Comparison of ENCODE assay signal across 13 cellular contexts in genomic region chr22:37310815-37311595, GRCh38. TPM values are rescaled to one million over a fixed set of nuclear protein-coding genes. Genes with fewer than 3 reads are reported as not detected.
A peak's percentile ranks its signal among the peaks of the same experiment; 100 is the strongest.
DNase-seq lines count a peak whose midpoint lies in the region; ATAC-seq, FAIRE-seq and TF ChIP-seq lines count a peak whose summit lies in the region.
"Had no signal": no experiment of that assay in that cellular context is flagged by ENCODE, and none has a peak within 500 bp of the region (broad histone marks: within the 10 kb centered on the region; RNA-seq: fewer than 3 reads in every experiment).

No MANE protein-coding gene starts in this region.

- H3K9ac ChIP-seq in GM12878 (ENCODE audit: control insufficient read depth, insufficient read depth, low read length) = 0 out of 2 replicates have a peak overlapping the region, but pooled peaks have one; percentile 7

- H2AFZ ChIP-seq in GM12878 (ENCODE audit: control insufficient read depth, low read depth, low read length) = no peak overlapping the region

- 0 out of 2 replicates have a peak, but pooled peaks cover 1% of the 10 kb centered on the region for H3K79me2 ChIP-seq in GM12878 (ENCODE audit: control insufficient read depth, insufficient read depth, low read length)

- TF ChIP-seq CTCF in GM12875 (IDR thresholded peaks at IDR 0.05; ENCODE audit: borderline replicate concordance, insufficient read depth, low read depth, low read length) (no peak), GM12878 (IDR thresholded peaks at IDR 0.05 in 2 of 3, conservative IDR thresholded peaks at IDR 0.05 in 1 of 3; ENCODE audit: control insufficient read depth in 2 of 3, extremely low read depth in 1 of 3, insufficient read depth in 1 of 3, low read depth in 3 of 3, low read length in 3 of 3) (no peak), lower lobe of right lung (IDR thresholded peaks at IDR 0.05) (no peak)

- no peak for TF ChIP-seq RAD21 in GM12878 (IDR thresholded peaks at IDR 0.05; ENCODE audit: insufficient read depth, low read depth, low read length)

- H3K4me1 ChIP-seq in GM12878 (ENCODE audit: control insufficient read depth, insufficient read depth, low read length) = peaks cover 74% of the 10 kb centered on the region
- peaks cover 70% of the 10 kb centered on the region for H3K4me1 ChIP-seq in lower lobe of right lung
- H3K4me1 ChIP-seq: SJCRH30 had no signal

- FAIRE-seq in GM12878 (lab: Jason Lieb, UNC) = no peak

- in situ Hi-C loops in GM12878 (cut with MboI) = no loop called here

- H3K36me3 ChIP-seq in GM12878 (ENCODE audit: control insufficient read depth in 2 of 2, insufficient read depth in 2 of 2, low read length in 1 of 2) (peaks cover 0 to 13% of the 10 kb centered on the region in 2 experiments; a peak in 1 of 4 replicates), lower lobe of right lung (no peaks in the 10 kb centered on the region)
- H3K36me3 ChIP-seq: SJCRH30, vagina had no signal

- POLR2A ChIA-PET in GM12878 (lab: Charles Lee) = interaction anchor here (0.7 to 2.8 kb wide), 5 partner anchors 28 to 66 kb away, joined by 3 to 12 read pairs (median 3); partner anchors contain the start of gene CYTH4

- BruUV-seq in GM12878 (replicated peaks; lab: Mats Ljungman, UMichigan) = no TSS peak

- H3K4me3 ChIP-seq in GM12875 (ENCODE audit: low read depth, low read length) = peak overlapping the region; percentile 11
- no peak overlapping the region for H3K4me3 ChIP-seq in GM12878
- H3K4me3 ChIP-seq in lower lobe of right lung = no peak overlapping the region
- H3K4me3 ChIP-seq: SJCRH30, vagina had no signal

- CTCF ChIA-PET in GM12878 (lab: Yijun Ruan, JAX) = interaction anchor here (0.6 to 10.1 kb wide), 15 partner anchors 19 to 572 kb away, joined by 3 to 181 read pairs (median 4); partner anchors contain the start of gene CYTH4

- no peaks in the 10 kb centered on the region for H3K9me3 ChIP-seq in GM12878 (replicated peaks; ENCODE audit: control insufficient read depth, insufficient read depth, low read length)
- no peaks in the 10 kb centered on the region for H3K9me3 ChIP-seq in lower lobe of right lung
- H3K9me3 ChIP-seq: SJCRH30, vagina had no signal

- peak; percentile 64 for DNase-seq in Ammon's horn (ENCODE audit: low spot score)
- DNase-seq in GM12878 (ENCODE audit: low read depth, low spot score) = no peak
- DNase-seq in lower lobe of right lung = peak; percentile 75
- DNase-seq in ecto neural progenitor cell (ENCODE audit: low spot score) = no peak
- DNase-seq in NCI-H510A treated with DMSO at 0.1 percent for 48 hours (lab: John Stamatoyannopoulos, UW) = no peak
- no peak for DNase-seq in DMS79 treated with DMSO at 0.1 percent for 48 hours (lab: John Stamatoyannopoulos, UW)
- no peak for DNase-seq in SKM-1 (lab: John Stamatoyannopoulos, UW; ENCODE audit: unreplicated experiment)
- DNase-seq: activated T-cell treated with anti-CD3 and anti-CD28 coated beads, Interleukin-2, amount 50 U/mL, for 1 hour; dermis blood vessel endothelial cell; SJCRH30; stimulated activated CD4-positive, alpha-beta T cell treated with anti-CD3 and anti-CD28 coated beads, Interleukin-2, amount 100 ng/mL, for 24 hours had no signal

- H3K4me2 ChIP-seq in GM12878 (ENCODE audit: control insufficient read depth, insufficient read depth) = peak overlapping the region; percentile 79

- ATAC-seq in GM12878 (no peak), lower lobe of right lung (peak; percentile 44 to 51)

- H4K20me1 ChIP-seq in GM12878 (ENCODE audit: control insufficient read depth, insufficient read depth) = no peaks in the 10 kb centered on the region

- SMC1A ChIA-PET in GM12878 (lab: Charles Lee; ENCODE audit: uncharacterized antibody, unreplicated experiment) = interaction anchor here (1.1 to 7.5 kb wide), 11 partner anchors 24 to 111 kb away, joined by 3 to 65 read pairs (median 6); partner anchors contain the start of gene CYTH4

- H3K27me3 ChIP-seq in GM12878 (replicated peaks in 1 of 2; ENCODE audit: control insufficient read depth in 2 of 2, insufficient read depth in 2 of 2, low read length in 1 of 2) = no peaks in the 10 kb centered on the region
- peaks cover 3% of the 10 kb centered on the region for H3K27me3 ChIP-seq in lower lobe of right lung (ENCODE audit: low read depth)
- H3K27me3 ChIP-seq: SJCRH30, vagina had no signal

- peak overlapping the region; percentile 91 for H3K27ac ChIP-seq in GM12878 (ENCODE audit: control insufficient read depth, insufficient read depth)
- H3K27ac ChIP-seq in lower lobe of right lung = peak overlapping the region; percentile 36
- H3K27ac ChIP-seq: SJCRH30, vagina had no signal

- TF ChIP-seq EP300 in GM12878 (IDR thresholded peaks at IDR 0.05; ENCODE audit: borderline replicate concordance in 1 of 2, control insufficient read depth in 1 of 2, low read depth in 2 of 2, low read length in 2 of 2) = no peak

- RAD21 ChIA-PET in GM12878 (lab: Charles Lee; ENCODE audit: unreplicated experiment) = interaction anchor here (1.4 to 3.2 kb wide), 7 partner anchors 29 to 256 kb away, joined by 4 to 15 read pairs (median 7); partner anchors contain the start of gene CYTH4

- intact Hi-C loops in GM12878 (cut with micrococcal nuclease; ENCODE audit: unreplicated experiment) (loop anchor here (10.0 kb wide), 1 partner anchor 254 kb away; the partner anchor contains the start of gene CDC42EP1), lower lobe of right lung (cut with DNase I) (no loop called here)

- 34% methylated on average over 25 of the region's 25 CpGs for WGBS in GM12878 (ENCODE audit: insufficient coverage, insufficient replicate concordance, low lambda C conversion rate, missing lambda C conversion rate)

- no peak for TF ChIP-seq POLR2A in GM12878 (IDR thresholded peaks at IDR 0.05; ENCODE audit: low read depth, low read length)

TF ChIP-seq in GM12878, 131 proteins besides CTCF, POLR2A, EP300 and RAD21 (continues in another document):
- TF ChIP-seq EZH2 (IDR thresholded peaks at IDR 0.05; ENCODE audit: borderline replicate concordance, control insufficient read depth, low read depth, low read length) (no peak), ZBED1 (IDR thresholded peaks at IDR 0.05; ENCODE audit: borderline replicate concordance) (no peak), EGR1 (IDR thresholded peaks at IDR 0.05; ENCODE audit: borderline replicate concordance in 1 of 2, low read depth in 2 of 2, low read length in 2 of 2) (0 out of 3 replicates have a peak, but pooled peaks of 1 of the 2 experiments have one; percentile 14), DPF2 (IDR thresholded peaks at IDR 0.05) (no peak), JUND (IDR thresholded peaks at IDR 0.05; ENCODE audit: low read depth, low read length) (no peak), ESRRA (IDR thresholded peaks at IDR 0.05; ENCODE audit: low read length) (no peak), SIN3A (IDR thresholded peaks at IDR 0.05; ENCODE audit: low read depth, low read length) (no peak), RB1 (IDR thresholded peaks at IDR 0.05; ENCODE audit: borderline replicate concordance) (no peak), STAT3 (IDR thresholded peaks at IDR 0.05; ENCODE audit: low read depth, low read length) (no peak), HDAC6 (IDR thresholded peaks at IDR 0.05; ENCODE audit: unreplicated experiment) (no peak)
- TF ChIP-seq, protein P1, sequence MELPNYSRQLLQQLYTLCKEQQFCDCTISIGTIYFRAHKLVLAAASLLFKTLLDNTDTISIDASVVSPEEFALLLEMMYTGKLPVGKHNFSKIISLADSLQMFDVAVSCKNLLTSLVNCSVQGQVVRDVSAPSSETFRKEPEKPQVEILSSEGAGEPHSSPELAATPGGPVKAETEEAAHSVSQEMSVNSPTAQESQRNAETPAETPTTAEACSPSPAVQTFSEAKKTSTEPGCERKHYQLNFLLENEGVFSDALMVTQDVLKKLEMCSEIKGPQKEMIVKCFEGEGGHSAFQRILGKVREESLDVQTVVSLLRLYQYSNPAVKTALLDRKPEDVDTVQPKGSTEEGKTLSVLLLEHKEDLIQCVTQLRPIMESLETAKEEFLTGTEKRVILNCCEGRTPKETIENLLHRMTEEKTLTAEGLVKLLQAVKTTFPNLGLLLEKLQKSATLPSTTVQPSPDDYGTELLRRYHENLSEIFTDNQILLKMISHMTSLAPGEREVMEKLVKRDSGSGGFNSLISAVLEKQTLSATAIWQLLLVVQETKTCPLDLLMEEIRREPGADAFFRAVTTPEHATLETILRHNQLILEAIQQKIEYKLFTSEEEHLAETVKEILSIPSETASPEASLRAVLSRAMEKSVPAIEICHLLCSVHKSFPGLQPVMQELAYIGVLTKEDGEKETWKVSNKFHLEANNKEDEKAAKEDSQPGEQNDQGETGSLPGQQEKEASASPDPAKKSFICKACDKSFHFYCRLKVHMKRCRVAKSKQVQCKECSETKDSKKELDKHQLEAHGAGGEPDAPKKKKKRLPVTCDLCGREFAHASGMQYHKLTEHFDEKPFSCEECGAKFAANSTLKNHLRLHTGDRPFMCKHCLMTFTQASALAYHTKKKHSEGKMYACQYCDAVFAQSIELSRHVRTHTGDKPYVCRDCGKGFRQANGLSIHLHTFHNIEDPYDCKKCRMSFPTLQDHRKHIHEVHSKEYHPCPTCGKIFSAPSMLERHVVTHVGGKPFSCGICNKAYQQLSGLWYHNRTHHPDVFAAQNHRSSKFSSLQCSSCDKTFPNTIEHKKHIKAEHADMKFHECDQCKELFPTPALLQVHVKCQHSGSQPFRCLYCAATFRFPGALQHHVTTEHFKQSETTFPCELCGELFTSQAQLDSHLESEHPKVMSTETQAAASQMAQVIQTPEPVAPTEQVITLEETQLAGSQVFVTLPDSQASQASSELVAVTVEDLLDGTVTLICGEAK (IDR thresholded peaks at IDR 0.05; ENCODE audit: borderline replicate concordance) = no peak

RNA-seq across cellular contexts. Expression of gene CYTH4, which starts 28.7 kb away (rescaled TPM):
- 94.2 and 114 TPM in 2 replicates for total RNA-seq in GM12878 (2013; cell fraction: nucleolus; rRNA removed)
- total RNA-seq in GM12878 (2014; rRNA removed) = 23.2 TPM in 2 replicates
- total RNA-seq in GM12878 (2014; rRNA removed; fragmentation: Illumina TruSeq; extraction: Trizol) = 17.2 and 18.3 TPM in 2 replicates
- 25.8 and 26.0 TPM in 2 replicates for total RNA-seq in GM12878 (2021)
- polyA plus RNA-seq in GM12878 (2011; ENCODE audit: low read depth) = 7.0 TPM
- 19.4 and 24.1 TPM in 2 replicates for polyA plus RNA-seq in GM12878 (2011; rRNA removed)
- 22.7 and 30.1 TPM in 2 replicates for polyA plus RNA-seq in GM12878 (2011; cell fraction: cytosol; rRNA removed)
- 148 and 167 TPM in 2 replicates for polyA plus RNA-seq in GM12878 (2011; cell fraction: nucleus; rRNA removed)
- polyA plus RNA-seq in GM12878 (2012) = 15.7 and 21.2 TPM in 2 replicates
- 9.1 and 16.6 TPM in 2 replicates for polyA plus RNA-seq in GM12878 (2014; fragmentation: Illumina TruSeq; extraction: Trizol)
- polyA plus RNA-seq in GM12878 (2014; fragmentation: Nextera tagmentation; extraction: Ambion mirVana) = 1 to 10 TPM; 1.5 to 1.8 TPM
- polyA plus RNA-seq in GM12878 (2014; rRNA removed) = 23.6 and 27.3 TPM in 2 replicates
- polyA plus RNA-seq in GM12878 (2016; fragmentation: Nextera tagmentation; extraction: Ambion mirVana) = 10 to 100 TPM; 12.4 TPM
- 14.9 and 23.6 TPM in 2 replicates for polyA minus RNA-seq in GM12878 (2011; rRNA and poly(A)+ RNA removed)
- polyA minus RNA-seq in GM12878 (2011; cell fraction: cytosol; rRNA and poly(A)+ RNA removed) = 5.5 and 6.7 TPM in 2 replicates
- polyA minus RNA-seq in GM12878 (2011; cell fraction: nucleus; rRNA and poly(A)+ RNA removed) = 23.1 and 31.4 TPM in 2 replicates
- 45.4 TPM for total RNA-seq in lower lobe of right lung
- total RNA-seq: SJCRH30 had no signal

Comparison
In these comparisons a context has a peak if more than half of its experiments do, and no peak if none do; other contexts are left out.
1. DNase-seq: peak in Ammon's horn (single experiment) and lower lobe of right lung (single experiment); none in GM12878 (single experiment), ecto neural progenitor cell (single experiment), NCI-H510A treated with DMSO at 0.1 percent for 48 hours (single experiment), DMS79 treated with DMSO at 0.1 percent for 48 hours (single experiment) and SKM-1 (single experiment).